Comparison of ENCODE assay signal across 8 cellular contexts in the genomic region with DNA sequence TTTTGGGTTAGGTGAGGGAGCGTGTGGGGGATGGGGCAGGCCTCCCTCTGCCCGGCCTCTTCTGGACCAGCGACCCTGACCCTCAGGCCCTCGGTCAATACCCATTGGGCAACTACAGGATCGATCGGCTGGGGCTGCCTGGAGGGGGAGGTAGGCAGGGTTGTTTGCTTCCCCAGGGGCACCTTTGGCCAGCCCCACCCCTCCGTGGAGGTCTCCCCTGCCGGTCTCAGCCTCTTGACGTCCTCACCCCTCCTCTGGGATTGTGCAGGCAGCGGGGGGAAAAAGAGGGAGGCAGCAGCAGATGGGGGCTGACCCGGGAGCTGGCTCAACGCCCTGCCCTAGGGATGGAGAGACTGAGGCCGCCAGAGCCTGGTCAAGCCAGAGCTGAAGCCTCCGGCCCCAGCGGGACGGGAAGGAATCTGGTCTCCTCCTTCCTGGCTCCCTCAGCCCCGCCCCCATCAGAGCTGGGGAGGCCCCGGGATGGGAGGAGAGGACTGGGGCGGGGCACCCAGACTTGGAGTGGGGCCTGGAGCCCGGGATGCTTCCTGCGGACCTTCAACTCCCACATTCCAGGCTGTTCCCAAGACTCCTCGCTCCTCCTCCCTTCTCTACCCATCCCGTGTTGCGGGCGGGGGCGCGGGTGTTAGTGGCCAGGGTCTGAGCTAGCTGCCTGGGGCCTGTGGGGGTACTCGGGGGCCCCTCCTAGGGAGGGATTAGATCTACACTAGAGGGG. TPM values are rescaled to one million over a fixed set of nuclear protein-coding genes. Genes with fewer than 3 reads are reported as not detected.
DNase-seq lines count a peak whose midpoint lies in the region; ATAC-seq, FAIRE-seq and TF ChIP-seq lines count a peak whose summit lies in the region.

No MANE protein-coding gene starts in this region.

- TF ChIP-seq POLR2A in K562 (conservative IDR thresholded peaks at IDR 0.05) = no peak

- no peaks in the 10 kb centered on the region for H3K36me3 ChIP-seq in K562 (ENCODE audit: control insufficient read depth, insufficient read depth, low read length)
- no peaks in the 10 kb centered on the region for H3K36me3 ChIP-seq in iPS-15b (ENCODE audit: control insufficient read depth, insufficient read depth, low read length)
- no peaks in the 10 kb centered on the region for H3K36me3 ChIP-seq in skeletal muscle satellite cell (ENCODE audit: insufficient read depth, low read length)

- intact Hi-C loops in K562 (cut with micrococcal nuclease) = loop anchor here (1.0 kb wide), 2 partner anchors 21 to 46 kb away; no protein-coding TSS in a partner anchor

- ATAC-seq in K562 (peak; percentile 18; the same call in 1 of the 3 replicates), HG03469 (IDR thresholded peaks at IDR 0.05; ENCODE audit: unreplicated experiment) (no peak)

- H3K4me3 ChIP-seq in K562 = no peak overlapping the region
- H3K4me3 ChIP-seq in iPS-15b (ENCODE audit: low read depth, low read length) = peak overlapping the region; percentile 37
- peak overlapping the region; percentile 64 for H3K4me3 ChIP-seq in skeletal muscle satellite cell (ENCODE audit: low read length)

- TF ChIP-seq EP300 in K562 (IDR thresholded peaks at IDR 0.05; ENCODE audit: low read length) = no peak

- no peak overlapping the region for H3K27ac ChIP-seq in K562 (ENCODE audit: extremely low read depth, low read depth, low read length)

- H4K20me1 ChIP-seq in K562 (replicated peaks; ENCODE audit: control insufficient read depth, insufficient read depth, low read length) = no peaks in the 10 kb centered on the region

- DNase-seq in H4 (ENCODE audit: low spot score) (peak; percentile 74), K562 (ENCODE audit: extremely low read depth in 1 of 4, low spot score in 3 of 4) (peak in 2 of 4 experiments; percentile 57 to 62), NOMO-1 treated with dmso at 0.1 percent for 144 hours (lab: John Stamatoyannopoulos, UW; ENCODE audit: unreplicated experiment) (no peak), inferior parietal cortex (ENCODE audit: extremely low spot score) (no peak)
- no peak for DNase-seq in effector CD4-positive, alpha-beta T cell

- H3K4me2 ChIP-seq in K562 (ENCODE audit: insufficient read depth, low read length) (no peak overlapping the region), skeletal muscle satellite cell (ENCODE audit: low read length) (peak overlapping the region; percentile 81)

- H3K27me3 ChIP-seq in K562 (ENCODE audit: control insufficient read depth in 2 of 2, insufficient read depth in 2 of 2, low read length in 2 of 2) = no peaks in the 10 kb centered on the region
- no peaks in the 10 kb centered on the region for H3K27me3 ChIP-seq in iPS-15b (ENCODE audit: control insufficient read depth, insufficient read depth, low read length)
- H3K27me3 ChIP-seq in skeletal muscle satellite cell (ENCODE audit: control insufficient read depth, insufficient read depth, low read length) = no peaks in the 10 kb centered on the region

- H2AFZ ChIP-seq in K562 (ENCODE audit: low read depth, low read length) = no peak overlapping the region

- H3K9me1 ChIP-seq in K562 (ENCODE audit: control insufficient read depth, insufficient read depth, low read length) = no peaks in the 10 kb centered on the region

- BruUV-seq in K562 (replicated peaks; lab: Mats Ljungman, UMichigan) = no TSS peak

- POLR2A ChIA-PET in K562 (lab: Yijun Ruan, JAX) = interaction anchor here (0.6 to 0.7 kb wide), 3 partner anchors 16 to 38 kb away, joined by 3 to 4 read pairs (median 3); no protein-coding TSS in a partner anchor

- CTCF ChIA-PET in K562 (lab: Yijun Ruan, JAX; ENCODE audit: low intra/inter-chr PET ratio) = interaction anchor here (0.5 to 2.1 kb wide), 5 partner anchors 16 to 503 kb away, joined by 3 to 16 read pairs (median 11); no protein-coding TSS in a partner anchor

- no peak for FAIRE-seq in K562 (lab: Jason Lieb, UNC)

- H3K79me2 ChIP-seq in K562 (ENCODE audit: control insufficient read depth, insufficient read depth, low read length) = no peaks in the 10 kb centered on the region

- 68% methylated on average over 9 of the region's 28 CpGs for WGBS in K562 (ENCODE audit: insufficient coverage, low coverage, missing lambda C conversion rate)

- H3K9me3 ChIP-seq in K562 (replicated peaks; ENCODE audit: control insufficient read depth, insufficient read depth, low read depth, low read length) (no peaks in the 10 kb centered on the region), iPS-15b (ENCODE audit: control insufficient read depth, insufficient read depth, low read length) (no peaks in the 10 kb centered on the region), skeletal muscle satellite cell (replicated peaks; ENCODE audit: low read length) (no peaks in the 10 kb centered on the region)

- TF ChIP-seq RAD21 in K562 (CRISPR knock-in tag; conservative IDR thresholded peaks at IDR 0.05 in 1 of 2, IDR thresholded peaks at IDR 0.05 in 1 of 2) = no peak

- H3K9ac ChIP-seq in K562 (ENCODE audit: insufficient read depth in 1 of 2, low read depth in 2 of 2, low read length in 2 of 2) (peak overlapping the region in 1 of 2 experiments; percentile 45; a peak in 2 of 4 replicates), iPS-15b (ENCODE audit: low read depth, low read length) (peak overlapping the region; percentile 32), skeletal muscle satellite cell (ENCODE audit: low read depth, low read length) (peak overlapping the region; percentile 75)

- in situ Hi-C loops in K562 (cut with MboI) = loop anchor here (10.0 kb wide), 1 partner anchor 429 kb away; no protein-coding TSS in a partner anchor

- peaks cover 0 to 21% of the 10 kb centered on the region in 2 experiments; a peak in 3 of 5 replicates for H3K4me1 ChIP-seq in K562 (replicated peaks in 1 of 2; ENCODE audit: control insufficient read depth in 2 of 2, insufficient read depth in 2 of 2, low read length in 2 of 2)
- peaks cover 3% of the 10 kb centered on the region for H3K4me1 ChIP-seq in iPS-15b (ENCODE audit: control insufficient read depth, insufficient read depth, low read length)
- H3K4me1 ChIP-seq in skeletal muscle satellite cell (ENCODE audit: control insufficient read depth, insufficient read depth, low read length) = peaks cover 57% of the 10 kb centered on the region

- no peak for TF ChIP-seq CTCF in K562 (IDR thresholded peaks at IDR 0.05 in 2 of 3, conservative IDR thresholded peaks at IDR 0.05 in 1 of 3; ENCODE audit: insufficient read depth in 2 of 3, low read depth in 1 of 3, low read length in 3 of 3)

RNA-seq across cellular contexts. Expression of a gene that starts 14.4 kb away (rescaled TPM):
- total RNA-seq in H4 (2014; rRNA removed; shearing (Covaris generic)) = 7.6 and 9.5 TPM in 2 replicates
- total RNA-seq in K562 (2011; cell fraction: chromatin; rRNA removed; ENCODE audit: low replicate concordance) = 7.9 and 25.6 TPM in 2 replicates
- total RNA-seq in K562 (2011; cell fraction: nucleolus; rRNA removed) = 22.5 and 24.0 TPM in 2 replicates
- 13.4 and 14.2 TPM in 2 replicates for total RNA-seq in K562 (2011; cell fraction: nucleoplasm; rRNA removed)
- total RNA-seq in K562 (2014; rRNA removed) (29.0 and 41.6 TPM in 2 replicates), K562 (2014; rRNA removed; fragmentation: Illumina TruSeq; extraction: Trizol) (2.7 and 3.2 TPM in 2 replicates), K562 (2015; rRNA removed; fragmentation: Illumina TruSeq; extraction: Trizol) (7.3 and 8.3 TPM in 2 replicates), K562 (2021) (62.8 and 70.2 TPM in 2 replicates)
- polyA plus RNA-seq in K562 (2011; rRNA removed) (4.0 and 13.8 TPM in 2 replicates), K562 (2014; fragmentation: Illumina TruSeq; extraction: Trizol) (18.4 and 49.9 TPM in 2 replicates), K562 (2014; fragmentation: Nextera tagmentation; extraction: Ambion mirVana) (under 1 TPM; 0.67 to 0.69 TPM), K562 (2014; rRNA removed) (22.5 and 28.1 TPM in 2 replicates)
- polyA plus RNA-seq in K562 (2011; cell fraction: cytosol; rRNA removed) = 6.0 and 18.2 TPM in 2 replicates
- polyA plus RNA-seq in K562 (2011; cell fraction: nucleus; rRNA removed) = 9.9 and 15.1 TPM in 2 replicates
- polyA plus RNA-seq in K562 (2012) = 24.9 and 50.5 TPM in 2 replicates
- 1.9 and 2.3 TPM in 2 replicates for polyA minus RNA-seq in K562 (2011; rRNA and poly(A)+ RNA removed)
- polyA minus RNA-seq in K562 (2011; cell fraction: cytosol; rRNA and poly(A)+ RNA removed) = 12.7 and 21.9 TPM in 2 replicates
- polyA minus RNA-seq in K562 (2011; cell fraction: nucleus; rRNA and poly(A)+ RNA removed) = 10.2 and 10.6 TPM in 2 replicates
- total RNA-seq in skeletal muscle satellite cell (2012; rRNA removed) = 23.8 and 28.0 TPM in 2 replicates

RNA-seq across cellular contexts. Expression of a gene that starts 26.7 kb away (rescaled TPM):
- total RNA-seq in H4 (2014; rRNA removed; shearing (Covaris generic)) = 2.8 and 3.9 TPM in 2 replicates
- total RNA-seq in K562 (2011; cell fraction: chromatin; rRNA removed; ENCODE audit: low replicate concordance) = 5.4 and 20.1 TPM in 2 replicates
- 9.2 and 11.7 TPM in 2 replicates for total RNA-seq in K562 (2011; cell fraction: nucleolus; rRNA removed)
- total RNA-seq in K562 (2011; cell fraction: nucleoplasm; rRNA removed) = 6.9 and 8.3 TPM in 2 replicates
- total RNA-seq in K562 (2014; rRNA removed) = 4.2 and 4.4 TPM in 2 replicates
- total RNA-seq in K562 (2014; rRNA removed; fragmentation: Illumina TruSeq; extraction: Trizol) = 0.57 and 0.84 TPM in 2 replicates
- total RNA-seq in K562 (2015; rRNA removed; fragmentation: Illumina TruSeq; extraction: Trizol) = 1.6 TPM in 2 replicates
- total RNA-seq in K562 (2021) = 4.6 and 5.8 TPM in 2 replicates
- 3.0 and 4.2 TPM in 2 replicates for polyA plus RNA-seq in K562 (2011; rRNA removed)
- 4.8 and 9.8 TPM in 2 replicates for polyA plus RNA-seq in K562 (2011; cell fraction: cytosol; rRNA removed)
- 14.1 and 18.7 TPM in 2 replicates for polyA plus RNA-seq in K562 (2011; cell fraction: nucleus; rRNA removed)
- polyA plus RNA-seq in K562 (2012) = 2.4 and 4.6 TPM in 2 replicates
- polyA plus RNA-seq in K562 (2014; fragmentation: Illumina TruSeq; extraction: Trizol) = 1.5 and 3.2 TPM in 2 replicates
- polyA plus RNA-seq in K562 (2014; fragmentation: Nextera tagmentation; extraction: Ambion mirVana) = under 1 TPM; 0.13 to 0.20 TPM
- polyA plus RNA-seq in K562 (2014; rRNA removed) = 3.6 and 5.8 TPM in 2 replicates
- 1.2 and 1.3 TPM in 2 replicates for polyA minus RNA-seq in K562 (2011; rRNA and poly(A)+ RNA removed)
- polyA minus RNA-seq in K562 (2011; cell fraction: cytosol; rRNA and poly(A)+ RNA removed) = 5.9 TPM in 2 replicates
- 4.6 and 4.7 TPM in 2 replicates for polyA minus RNA-seq in K562 (2011; cell fraction: nucleus; rRNA and poly(A)+ RNA removed)
- total RNA-seq in skeletal muscle satellite cell (2012; rRNA removed) = 24.8 and 28.6 TPM in 2 replicates

RNA-seq across cellular contexts. Expression of a gene that starts 34.0 kb away (rescaled TPM):
- total RNA-seq in H4 (2014; rRNA removed; shearing (Covaris generic)) = not detected in 2 replicates
- not detected in 2 replicates for total RNA-seq in K562 (2011; cell fraction: chromatin; rRNA removed; ENCODE audit: low replicate concordance)
- not detected in 2 replicates for total RNA-seq in K562 (2011; cell fraction: nucleolus; rRNA removed)
- not detected in 2 replicates for total RNA-seq in K562 (2011; cell fraction: nucleoplasm; rRNA removed)
- not detected in 2 replicates for total RNA-seq in K562 (2014; rRNA removed)
- not detected in 2 replicates for total RNA-seq in K562 (2014; rRNA removed; fragmentation: Illumina TruSeq; extraction: Trizol)
- not detected in 2 replicates for total RNA-seq in K562 (2015; rRNA removed; fragmentation: Illumina TruSeq; extraction: Trizol)
- not detected in 2 replicates for total RNA-seq in K562 (2021)
- not detected in 2 replicates for polyA plus RNA-seq in K562 (2011; rRNA removed)
- polyA plus RNA-seq in K562 (2011; cell fraction: cytosol; rRNA removed) = not detected in 2 replicates
- polyA plus RNA-seq in K562 (2011; cell fraction: nucleus; rRNA removed) = not detected in 2 replicates
- polyA plus RNA-seq in K562 (2012) = 0.19 TPM in 1 of 2 replicates, not detected in the other
- not detected in 2 replicates for polyA plus RNA-seq in K562 (2014; fragmentation: Illumina TruSeq; extraction: Trizol)
- polyA plus RNA-seq in K562 (2014; fragmentation: Nextera tagmentation; extraction: Ambion mirVana) = not detected
- polyA plus RNA-seq in K562 (2014; rRNA removed) = not detected in 2 replicates
- polyA minus RNA-seq in K562 (2011; rRNA and poly(A)+ RNA removed) = not detected in 2 replicates
- not detected in 2 replicates for polyA minus RNA-seq in K562 (2011; cell fraction: cytosol; rRNA and poly(A)+ RNA removed)
- not detected in 2 replicates for polyA minus RNA-seq in K562 (2011; cell fraction: nucleus; rRNA and poly(A)+ RNA removed)
- not detected in 2 replicates for total RNA-seq in skeletal muscle satellite cell (2012; rRNA removed)

RNA-seq across cellular contexts. Expression of a gene that starts 59.7 kb away (rescaled TPM):
- 0.08 TPM in 1 of 2 replicates, not detected in the other for total RNA-seq in H4 (2014; rRNA removed; shearing (Covaris generic))
- 0.83 TPM in 1 of 2 replicates, not detected in the other for total RNA-seq in K562 (2011; cell fraction: chromatin; rRNA removed; ENCODE audit: low replicate concordance)
- not detected in 2 replicates for total RNA-seq in K562 (2011; cell fraction: nucleolus; rRNA removed)
- not detected in 2 replicates for total RNA-seq in K562 (2011; cell fraction: nucleoplasm; rRNA removed)
- 0.53 and 0.54 TPM in 2 replicates for total RNA-seq in K562 (2014; rRNA removed)
- total RNA-seq in K562 (2014; rRNA removed; fragmentation: Illumina TruSeq; extraction: Trizol) = 0.32 TPM in 1 of 2 replicates, not detected in the other
- 0.26 TPM in 1 of 2 replicates, not detected in the other for total RNA-seq in K562 (2015; rRNA removed; fragmentation: Illumina TruSeq; extraction: Trizol)
- total RNA-seq in K562 (2021) = 0.73 and 0.89 TPM in 2 replicates
- 0.08 and 0.38 TPM in 2 replicates for polyA plus RNA-seq in K562 (2011; rRNA removed)
- polyA plus RNA-seq in K562 (2011; cell fraction: cytosol; rRNA removed) = 0.18 and 1.2 TPM in 2 replicates
- polyA plus RNA-seq in K562 (2011; cell fraction: nucleus; rRNA removed) = 0.10 and 1.6 TPM in 2 replicates
- polyA plus RNA-seq in K562 (2012) = 0.10 and 0.86 TPM in 2 replicates
- polyA plus RNA-seq in K562 (2014; fragmentation: Illumina TruSeq; extraction: Trizol) = 0.14 and 0.16 TPM in 2 replicates
- not detected for polyA plus RNA-seq in K562 (2014; fragmentation: Nextera tagmentation; extraction: Ambion mirVana)
- 0.13 and 0.20 TPM in 2 replicates for polyA plus RNA-seq in K562 (2014; rRNA removed)
- 0.49 TPM in 1 of 2 replicates, not detected in the other for polyA minus RNA-seq in K562 (2011; rRNA and poly(A)+ RNA removed)
- not detected in 2 replicates for polyA minus RNA-seq in K562 (2011; cell fraction: cytosol; rRNA and poly(A)+ RNA removed)
- not detected in 2 replicates for polyA minus RNA-seq in K562 (2011; cell fraction: nucleus; rRNA and poly(A)+ RNA removed)
- total RNA-seq in skeletal muscle satellite cell (2012; rRNA removed) = 0.44 TPM in 1 of 2 replicates, not detected in the other
